22 cellular contexts compared by ENCODE assay signal in the genomic region with DNA sequence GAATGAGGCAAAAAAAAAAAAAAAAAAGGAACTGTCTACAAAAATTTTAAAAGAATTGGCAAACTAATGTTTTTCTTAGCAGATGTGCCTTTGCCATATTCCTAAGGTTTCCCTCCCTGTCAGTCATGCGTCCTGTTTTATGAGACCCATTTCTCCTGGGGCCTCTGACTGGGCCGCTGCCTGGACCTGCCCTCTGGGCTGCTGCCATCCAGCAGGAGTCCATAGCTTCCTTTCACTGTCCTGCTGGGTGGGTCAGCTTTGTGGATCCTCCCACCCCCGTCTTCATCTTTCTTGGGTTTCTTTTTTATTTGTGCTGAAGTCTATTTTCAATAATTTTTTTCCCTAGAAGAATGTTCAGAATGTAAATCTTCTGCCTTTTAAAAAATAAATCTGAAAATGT.
A peak's percentile ranks its signal among the peaks of the same experiment; 100 is the strongest.
DNase-seq lines count a peak whose midpoint lies in the region; ATAC-seq and TF ChIP-seq lines count a peak whose summit lies in the region.
"Had no signal": no experiment of that assay in that cellular context is flagged by ENCODE, and none has a peak within 500 bp of the region (broad histone marks: within the 10 kb centered on the region; RNA-seq: fewer than 3 reads in every experiment).

No MANE protein-coding gene starts in this region.

- intact Hi-C loops in left ventricle myocardium inferior (cut with micrococcal nuclease): loop anchor here (10.0 kb wide), 1 partner anchor 62 kb away; no protein-coding TSS in a partner anchor
- intact Hi-C loops in tibial artery (cut with DNase I; ENCODE audit: low total_unique reads): no loop called here

- H3K27me3 ChIP-seq in left ventricle myocardium inferior (ENCODE audit: low read depth) (no peaks in the 10 kb centered on the region), tibial artery (no peaks in the 10 kb centered on the region)
- H3K27me3 ChIP-seq: BLaER1 treated with 17β-estradiol and CSF1 and Interleukin-3, amounts not matched to agents 10 nM and 100 nM had no signal

- POLR2A ChIA-PET in HEK293T (lab: Yijun Ruan, JAX): no interaction called here

- H3K36me3 ChIP-seq in left ventricle myocardium inferior (no peaks in the 10 kb centered on the region), tibial artery (no peaks in the 10 kb centered on the region)
- H3K36me3 ChIP-seq: BLaER1 treated with 17β-estradiol and CSF1 and Interleukin-3, amounts not matched to agents 10 nM and 100 nM had no signal

- H3K27ac ChIP-seq in left ventricle myocardium inferior (replicated peaks): no peak overlapping the region
- H3K27ac ChIP-seq in tibial artery: peak overlapping the region in 1 of 2 donors; percentile 26
- H3K27ac ChIP-seq: BLaER1 treated with 17β-estradiol and CSF1 and Interleukin-3, amounts not matched to agents 10 nM and 100 nM; KMS-11; VCaP had no signal

- H3K4me1 ChIP-seq in left ventricle myocardium inferior (peaks cover 13% of the 10 kb centered on the region), tibial artery (peaks cover 0 to 24% (median 2%) of the 10 kb centered on the region in 4 donors)

- no peak overlapping the region for H3K4me3 ChIP-seq in cardiac fibroblast (replicated peaks in 1 of 2; ENCODE audit: low read depth in 2 of 2, low read length in 2 of 2)
- H3K4me3 ChIP-seq in left ventricle myocardium inferior: no peak overlapping the region
- no peak overlapping the region for H3K4me3 ChIP-seq in tibial artery
- H3K4me3 ChIP-seq: BLaER1 treated with 17β-estradiol and CSF1 and Interleukin-3, amounts not matched to agents 10 nM and 100 nM had no signal

- TF ChIP-seq CTCF in cardiac fibroblast (IDR thresholded peaks at IDR 0.05; ENCODE audit: low read depth, low read length): no peak
- no peak for TF ChIP-seq CTCF in left ventricle myocardium inferior (IDR thresholded peaks at IDR 0.05; ENCODE audit: borderline replicate concordance)
- no peak for TF ChIP-seq CTCF in tibial artery (IDR thresholded peaks at IDR 0.05)

- CTCF ChIA-PET in HEK293T (lab: Yijun Ruan, JAX): no interaction called here

- H3K9me3 ChIP-seq in left ventricle myocardium inferior (replicated peaks) (no peaks in the 10 kb centered on the region), tibial artery (no peaks in the 10 kb centered on the region)

- DNase-seq in HEK293T (ENCODE audit: extremely low spot score): no peak
- peak; percentile 23 to 45 for DNase-seq in cardiac fibroblast (ENCODE audit: low read depth in 2 of 2)
- peak; percentile 47 for DNase-seq in left ventricle myocardium inferior
- peak; percentile 34 to 75 for DNase-seq in tibial artery
- no peak for DNase-seq in superior temporal gyrus (ENCODE audit: extremely low spot score)
- DNase-seq in NCI-H1092 treated with DMSO at 0.1 percent for 48 hours (lab: John Stamatoyannopoulos, UW): no peak
- DNase-seq: activated CD4-positive, alpha-beta T cell treated with anti-CD3 and anti-CD28 coated beads, Interleukin-2, amount 50 U/mL, for 48 hours; activated gamma-delta T cell; amygdala; Calu3; cerebellar nuclear complex; endodermal cell; NCI-H1105; NCI-H2081; NCI-H510A treated with DMSO at 0.1 percent for 48 hours; SHP77; stimulated activated naive CD4-positive, alpha-beta T cell treated with Interleukin-2 at 50 U/mL for 16 hours; trophoblast cell had no signal

- ATAC-seq in activated CD4-positive, CD25-positive, alpha-beta regulatory T cell treated with anti-CD3 and anti-CD28 coated beads, Interleukin-2, amount 50 U/mL, for 24 hours: no peak

TF ChIP-seq in HEK293T, 16 proteins besides CTCF, POLR2A, EP300 and RAD21:
- TF ChIP-seq ARNT (IDR thresholded peaks at IDR 0.05) (no peak), SUZ12 (IDR thresholded peaks at IDR 0.05) (no peak)
- TF ChIP-seq, protein P1, sequence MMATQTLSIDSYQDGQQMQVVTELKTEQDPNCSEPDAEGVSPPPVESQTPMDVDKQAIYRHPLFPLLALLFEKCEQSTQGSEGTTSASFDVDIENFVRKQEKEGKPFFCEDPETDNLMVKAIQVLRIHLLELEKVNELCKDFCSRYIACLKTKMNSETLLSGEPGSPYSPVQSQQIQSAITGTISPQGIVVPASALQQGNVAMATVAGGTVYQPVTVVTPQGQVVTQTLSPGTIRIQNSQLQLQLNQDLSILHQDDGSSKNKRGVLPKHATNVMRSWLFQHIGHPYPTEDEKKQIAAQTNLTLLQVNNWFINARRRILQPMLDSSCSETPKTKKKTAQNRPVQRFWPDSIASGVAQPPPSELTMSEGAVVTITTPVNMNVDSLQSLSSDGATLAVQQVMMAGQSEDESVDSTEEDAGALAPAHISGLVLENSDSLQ (IDR thresholded peaks at IDR 0.05): peak; percentile 17; the same call in 1 of the 2 replicates

Comparison
In these comparisons a context has a peak if more than half of its experiments do, and no peak if none do; other contexts are left out.
1. DNase-seq: peak in cardiac fibroblast (2 of 2), left ventricle myocardium inferior (single experiment) and tibial artery (2 of 2); none in HEK293T (single experiment), superior temporal gyrus (single experiment) and NCI-H1092 treated with DMSO at 0.1 percent for 48 hours (single experiment).